In the genomic region with DNA sequence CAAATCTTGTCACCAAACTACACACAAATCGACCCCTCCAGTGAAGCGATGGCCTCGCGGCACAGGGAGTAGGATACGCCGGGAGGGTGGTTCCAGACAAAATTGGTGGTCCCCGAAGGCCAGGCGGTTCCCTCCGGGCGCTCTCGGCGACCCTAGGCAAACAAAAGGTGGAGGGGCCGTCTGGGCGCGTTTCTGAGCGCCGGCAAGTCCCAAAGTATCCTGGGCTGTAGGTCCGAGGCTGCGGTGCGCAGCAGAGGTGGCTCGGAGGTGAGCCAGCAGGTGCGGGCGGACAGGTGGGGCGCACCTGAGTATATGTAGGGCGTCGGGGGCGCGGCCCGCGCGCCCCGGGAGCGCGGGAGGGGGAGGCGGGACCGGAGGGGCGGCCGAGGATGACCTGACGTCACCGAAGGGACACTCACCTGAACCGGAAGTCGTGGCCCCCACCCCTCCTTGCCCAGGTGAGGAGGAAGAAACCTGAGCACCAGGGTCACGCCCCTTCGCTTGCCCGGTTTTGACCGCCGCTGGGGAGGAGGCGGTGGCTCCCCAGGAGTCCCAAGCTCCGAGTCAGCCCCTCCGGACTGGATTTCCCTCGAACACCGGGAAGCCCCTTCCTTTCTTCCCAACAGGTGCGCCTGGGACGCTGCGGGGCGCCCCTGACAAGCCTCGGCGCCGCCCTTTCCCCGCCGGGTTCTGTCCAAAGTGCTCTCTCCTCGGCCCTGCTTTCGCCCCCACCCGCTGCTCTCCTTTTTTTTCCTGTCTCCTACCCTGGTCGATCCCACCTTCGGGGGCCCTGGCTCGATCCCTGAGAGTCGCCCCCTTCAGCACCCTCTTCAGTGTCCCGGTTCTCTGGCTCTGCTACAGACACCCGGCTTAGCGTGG, we compare ENCODE assay signal across 1 cellular context.
TF ChIP-seq lines count a peak whose summit lies in the region.

A gene with protein sequence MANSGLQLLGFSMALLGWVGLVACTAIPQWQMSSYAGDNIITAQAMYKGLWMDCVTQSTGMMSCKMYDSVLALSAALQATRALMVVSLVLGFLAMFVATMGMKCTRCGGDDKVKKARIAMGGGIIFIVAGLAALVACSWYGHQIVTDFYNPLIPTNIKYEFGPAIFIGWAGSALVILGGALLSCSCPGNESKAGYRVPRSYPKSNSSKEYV (minus strand): TSS at position 287 of the 879 bp plus-strand sequence. CDS start 435 bp downstream, outside the sequence.

TF ChIP-seq in K562, 482 proteins besides CTCF, POLR2A, EP300 and RAD21 (continued from another document):
- TF ChIP-seq, protein P1, sequence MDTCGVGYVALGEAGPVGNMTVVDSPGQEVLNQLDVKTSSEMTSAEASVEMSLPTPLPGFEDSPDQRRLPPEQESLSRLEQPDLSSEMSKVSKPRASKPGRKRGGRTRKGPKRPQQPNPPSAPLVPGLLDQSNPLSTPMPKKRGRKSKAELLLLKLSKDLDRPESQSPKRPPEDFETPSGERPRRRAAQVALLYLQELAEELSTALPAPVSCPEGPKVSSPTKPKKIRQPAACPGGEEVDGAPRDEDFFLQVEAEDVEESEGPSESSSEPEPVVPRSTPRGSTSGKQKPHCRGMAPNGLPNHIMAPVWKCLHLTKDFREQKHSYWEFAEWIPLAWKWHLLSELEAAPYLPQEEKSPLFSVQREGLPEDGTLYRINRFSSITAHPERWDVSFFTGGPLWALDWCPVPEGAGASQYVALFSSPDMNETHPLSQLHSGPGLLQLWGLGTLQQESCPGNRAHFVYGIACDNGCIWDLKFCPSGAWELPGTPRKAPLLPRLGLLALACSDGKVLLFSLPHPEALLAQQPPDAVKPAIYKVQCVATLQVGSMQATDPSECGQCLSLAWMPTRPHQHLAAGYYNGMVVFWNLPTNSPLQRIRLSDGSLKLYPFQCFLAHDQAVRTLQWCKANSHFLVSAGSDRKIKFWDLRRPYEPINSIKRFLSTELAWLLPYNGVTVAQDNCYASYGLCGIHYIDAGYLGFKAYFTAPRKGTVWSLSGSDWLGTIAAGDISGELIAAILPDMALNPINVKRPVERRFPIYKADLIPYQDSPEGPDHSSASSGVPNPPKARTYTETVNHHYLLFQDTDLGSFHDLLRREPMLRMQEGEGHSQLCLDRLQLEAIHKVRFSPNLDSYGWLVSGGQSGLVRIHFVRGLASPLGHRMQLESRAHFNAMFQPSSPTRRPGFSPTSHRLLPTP (IDR thresholded peaks at IDR 0.05; ENCODE audit: borderline replicate concordance, extremely low read depth, insufficient read length): no peak
- no peak for TF ChIP-seq ZNF124 (CRISPR knock-in tag; IDR thresholded peaks at IDR 0.05)
- TF ChIP-seq RUNX1 (IDR thresholded peaks at IDR 0.05; ENCODE audit: low read depth): no peak
- no peak for TF ChIP-seq RBM17 (IDR thresholded peaks at IDR 0.05; ENCODE audit: borderline replicate concordance, low read depth, low read length)
- no peak for TF ChIP-seq SUPT5H (IDR thresholded peaks at IDR 0.05)
- TF ChIP-seq, protein P2, sequence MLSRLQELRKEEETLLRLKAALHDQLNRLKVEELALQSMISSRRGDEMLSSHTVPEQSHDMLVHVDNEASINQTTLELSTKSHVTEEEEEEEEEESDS (CRISPR knock-in tag; IDR thresholded peaks at IDR 0.05): no peak
- TF ChIP-seq KDM5B (IDR thresholded peaks at IDR 0.05; ENCODE audit: insufficient replicate concordance, low read depth, low read length): no peak
- TF ChIP-seq HNRNPH1 (optimal IDR thresholded peaks at IDR 0.05; ENCODE audit: low read depth, low read length): no peak
- no peak for TF ChIP-seq HDAC2 (IDR thresholded peaks at IDR 0.05)
- TF ChIP-seq ZNF445 (CRISPR knock-in tag; IDR thresholded peaks at IDR 0.05; ENCODE audit: low read depth): no peak
- no peak for TF ChIP-seq ADNP (tag; IDR thresholded peaks at IDR 0.05)
- TF ChIP-seq BDP1 (IDR thresholded peaks at IDR 0.05; ENCODE audit: insufficient read depth, insufficient read length): no peak
- no peak for TF ChIP-seq ZNF212 (CRISPR knock-in tag; IDR thresholded peaks at IDR 0.05)
- no peak for TF ChIP-seq BCL6 (CRISPR knock-in tag; IDR thresholded peaks at IDR 0.05)
- TF ChIP-seq TEAD1 (CRISPR knock-in tag; IDR thresholded peaks at IDR 0.05): no peak
- TF ChIP-seq ZZZ3 (IDR thresholded peaks at IDR 0.05): no peak
- no peak for TF ChIP-seq POLR2AphosphoS2 (IDR thresholded peaks at IDR 0.05; ENCODE audit: low read length)
- no peak for TF ChIP-seq ZNF41 (CRISPR knock-in tag; conservative IDR thresholded peaks at IDR 0.05)
- TF ChIP-seq, protein P3, sequence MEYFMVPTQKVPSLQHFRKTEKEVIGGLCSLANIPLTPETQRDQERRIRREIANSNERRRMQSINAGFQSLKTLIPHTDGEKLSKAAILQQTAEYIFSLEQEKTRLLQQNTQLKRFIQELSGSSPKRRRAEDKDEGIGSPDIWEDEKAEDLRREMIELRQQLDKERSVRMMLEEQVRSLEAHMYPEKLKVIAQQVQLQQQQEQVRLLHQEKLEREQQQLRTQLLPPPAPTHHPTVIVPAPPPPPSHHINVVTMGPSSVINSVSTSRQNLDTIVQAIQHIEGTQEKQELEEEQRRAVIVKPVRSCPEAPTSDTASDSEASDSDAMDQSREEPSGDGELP (CRISPR knock-in tag; IDR thresholded peaks at IDR 0.05; ENCODE audit: borderline replicate concordance): peak; percentile 10; the same call in 1 of the 2 replicates
- TF ChIP-seq ZBTB1 (CRISPR knock-in tag; IDR thresholded peaks at IDR 0.05; ENCODE audit: borderline replicate concordance, low read depth): 0 out of 2 replicates have a peak, but pooled peaks have one; percentile 35
- no peak for TF ChIP-seq NFATC3 (IDR thresholded peaks at IDR 0.05)
- TF ChIP-seq, protein P4, sequence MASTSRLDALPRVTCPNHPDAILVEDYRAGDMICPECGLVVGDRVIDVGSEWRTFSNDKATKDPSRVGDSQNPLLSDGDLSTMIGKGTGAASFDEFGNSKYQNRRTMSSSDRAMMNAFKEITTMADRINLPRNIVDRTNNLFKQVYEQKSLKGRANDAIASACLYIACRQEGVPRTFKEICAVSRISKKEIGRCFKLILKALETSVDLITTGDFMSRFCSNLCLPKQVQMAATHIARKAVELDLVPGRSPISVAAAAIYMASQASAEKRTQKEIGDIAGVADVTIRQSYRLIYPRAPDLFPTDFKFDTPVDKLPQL (IDR thresholded peaks at IDR 0.05; ENCODE audit: extremely low read depth, insufficient read length): no peak
- no peak for TF ChIP-seq KLF1 (tag; IDR thresholded peaks at IDR 0.05)
- TF ChIP-seq POLR2G (IDR thresholded peaks at IDR 0.05; ENCODE audit: low read depth, low read length): peak; percentile 50
- no peak for TF ChIP-seq ELF2 (CRISPR knock-in tag; IDR thresholded peaks at IDR 0.05)
- no peak for TF ChIP-seq ZKSCAN8 (CRISPR knock-in tag; IDR thresholded peaks at IDR 0.05)
- TF ChIP-seq, protein P5, sequence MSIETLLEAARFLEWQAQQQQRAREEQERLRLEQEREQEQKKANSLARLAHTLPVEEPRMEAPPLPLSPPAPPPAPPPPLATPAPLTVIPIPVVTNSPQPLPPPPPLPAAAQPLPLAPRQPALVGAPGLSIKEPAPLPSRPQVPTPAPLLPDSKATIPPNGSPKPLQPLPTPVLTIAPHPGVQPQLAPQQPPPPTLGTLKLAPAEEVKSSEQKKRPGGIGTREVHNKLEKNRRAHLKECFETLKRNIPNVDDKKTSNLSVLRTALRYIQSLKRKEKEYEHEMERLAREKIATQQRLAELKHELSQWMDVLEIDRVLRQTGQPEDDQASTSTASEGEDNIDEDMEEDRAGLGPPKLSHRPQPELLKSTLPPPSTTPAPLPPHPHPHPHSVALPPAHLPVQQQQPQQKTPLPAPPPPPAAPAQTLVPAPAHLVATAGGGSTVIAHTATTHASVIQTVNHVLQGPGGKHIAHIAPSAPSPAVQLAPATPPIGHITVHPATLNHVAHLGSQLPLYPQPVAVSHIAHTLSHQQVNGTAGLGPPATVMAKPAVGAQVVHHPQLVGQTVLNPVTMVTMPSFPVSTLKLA (conservative IDR thresholded peaks at IDR 0.05): 0 out of 4 replicates have a peak, but pooled peaks of 1 of the 2 experiments have one; percentile 9
- TF ChIP-seq ZBTB17 (CRISPR knock-in tag; IDR thresholded peaks at IDR 0.05): no peak
- no peak for TF ChIP-seq HDGF (IDR thresholded peaks at IDR 0.05)
- no peak for TF ChIP-seq SAFB (IDR thresholded peaks at IDR 0.05; ENCODE audit: borderline replicate concordance, low read depth, low read length)
- no peak for TF ChIP-seq ZFX (CRISPR knock-in tag; IDR thresholded peaks at IDR 0.05)
- TF ChIP-seq TCFL5 (CRISPR knock-in tag; conservative IDR thresholded peaks at IDR 0.05): no peak
- TF ChIP-seq, protein P6, sequence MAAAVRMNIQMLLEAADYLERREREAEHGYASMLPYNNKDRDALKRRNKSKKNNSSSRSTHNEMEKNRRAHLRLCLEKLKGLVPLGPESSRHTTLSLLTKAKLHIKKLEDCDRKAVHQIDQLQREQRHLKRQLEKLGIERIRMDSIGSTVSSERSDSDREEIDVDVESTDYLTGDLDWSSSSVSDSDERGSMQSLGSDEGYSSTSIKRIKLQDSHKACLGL (CRISPR knock-in tag; IDR thresholded peaks at IDR 0.05; ENCODE audit: borderline replicate concordance, poor library complexity, severe bottlenecking): no peak
- TF ChIP-seq ZBTB7A (IDR thresholded peaks at IDR 0.05; ENCODE audit: borderline replicate concordance, control insufficient read depth, low read depth, low read length): 0 out of 2 replicates have a peak, but pooled peaks have one; percentile 13
- TF ChIP-seq KDM2B (CRISPR knock-in tag; IDR thresholded peaks at IDR 0.05): no peak
- no peak for TF ChIP-seq SOX6 (IDR thresholded peaks at IDR 0.05)
- TF ChIP-seq, protein P7, sequence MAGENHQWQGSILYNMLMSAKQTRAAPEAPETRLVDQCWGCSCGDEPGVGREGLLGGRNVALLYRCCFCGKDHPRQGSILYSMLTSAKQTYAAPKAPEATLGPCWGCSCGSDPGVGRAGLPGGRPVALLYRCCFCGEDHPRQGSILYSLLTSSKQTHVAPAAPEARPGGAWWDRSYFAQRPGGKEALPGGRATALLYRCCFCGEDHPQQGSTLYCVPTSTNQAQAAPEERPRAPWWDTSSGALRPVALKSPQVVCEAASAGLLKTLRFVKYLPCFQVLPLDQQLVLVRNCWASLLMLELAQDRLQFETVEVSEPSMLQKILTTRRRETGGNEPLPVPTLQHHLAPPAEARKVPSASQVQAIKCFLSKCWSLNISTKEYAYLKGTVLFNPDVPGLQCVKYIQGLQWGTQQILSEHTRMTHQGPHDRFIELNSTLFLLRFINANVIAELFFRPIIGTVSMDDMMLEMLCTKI (IDR thresholded peaks at IDR 0.05; ENCODE audit: partially characterized antibody): no peak
- TF ChIP-seq, protein P8, sequence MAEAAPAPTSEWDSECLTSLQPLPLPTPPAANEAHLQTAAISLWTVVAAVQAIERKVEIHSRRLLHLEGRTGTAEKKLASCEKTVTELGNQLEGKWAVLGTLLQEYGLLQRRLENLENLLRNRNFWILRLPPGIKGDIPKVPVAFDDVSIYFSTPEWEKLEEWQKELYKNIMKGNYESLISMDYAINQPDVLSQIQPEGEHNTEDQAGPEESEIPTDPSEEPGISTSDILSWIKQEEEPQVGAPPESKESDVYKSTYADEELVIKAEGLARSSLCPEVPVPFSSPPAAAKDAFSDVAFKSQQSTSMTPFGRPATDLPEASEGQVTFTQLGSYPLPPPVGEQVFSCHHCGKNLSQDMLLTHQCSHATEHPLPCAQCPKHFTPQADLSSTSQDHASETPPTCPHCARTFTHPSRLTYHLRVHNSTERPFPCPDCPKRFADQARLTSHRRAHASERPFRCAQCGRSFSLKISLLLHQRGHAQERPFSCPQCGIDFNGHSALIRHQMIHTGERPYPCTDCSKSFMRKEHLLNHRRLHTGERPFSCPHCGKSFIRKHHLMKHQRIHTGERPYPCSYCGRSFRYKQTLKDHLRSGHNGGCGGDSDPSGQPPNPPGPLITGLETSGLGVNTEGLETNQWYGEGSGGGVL (CRISPR knock-in tag; IDR thresholded peaks at IDR 0.05): no peak
- no peak for TF ChIP-seq ZNF695 (CRISPR knock-in tag; IDR thresholded peaks at IDR 0.05)
- TF ChIP-seq FIP1L1 (IDR thresholded peaks at IDR 0.05; ENCODE audit: low read depth, low read length, poor library complexity, severe bottlenecking): no peak
- TF ChIP-seq PRPF4 (IDR thresholded peaks at IDR 0.05; ENCODE audit: insufficient read depth, low read depth, low read length, poor library complexity, severe bottlenecking): no peak
- TF ChIP-seq MTA2 (IDR thresholded peaks at IDR 0.05; ENCODE audit: low read depth): no peak
- TF ChIP-seq, protein P9, sequence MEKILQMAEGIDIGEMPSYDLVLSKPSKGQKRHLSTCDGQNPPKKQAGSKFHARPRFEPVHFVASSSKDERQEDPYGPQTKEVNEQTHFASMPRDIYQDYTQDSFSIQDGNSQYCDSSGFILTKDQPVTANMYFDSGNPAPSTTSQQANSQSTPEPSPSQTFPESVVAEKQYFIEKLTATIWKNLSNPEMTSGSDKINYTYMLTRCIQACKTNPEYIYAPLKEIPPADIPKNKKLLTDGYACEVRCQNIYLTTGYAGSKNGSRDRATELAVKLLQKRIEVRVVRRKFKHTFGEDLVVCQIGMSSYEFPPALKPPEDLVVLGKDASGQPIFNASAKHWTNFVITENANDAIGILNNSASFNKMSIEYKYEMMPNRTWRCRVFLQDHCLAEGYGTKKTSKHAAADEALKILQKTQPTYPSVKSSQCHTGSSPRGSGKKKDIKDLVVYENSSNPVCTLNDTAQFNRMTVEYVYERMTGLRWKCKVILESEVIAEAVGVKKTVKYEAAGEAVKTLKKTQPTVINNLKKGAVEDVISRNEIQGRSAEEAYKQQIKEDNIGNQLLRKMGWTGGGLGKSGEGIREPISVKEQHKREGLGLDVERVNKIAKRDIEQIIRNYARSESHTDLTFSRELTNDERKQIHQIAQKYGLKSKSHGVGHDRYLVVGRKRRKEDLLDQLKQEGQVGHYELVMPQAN (IDR thresholded peaks at IDR 0.05; ENCODE audit: borderline replicate concordance): no peak
- no peak for TF ChIP-seq NFIC (IDR thresholded peaks at IDR 0.05)
- TF ChIP-seq ZBED1 (IDR thresholded peaks at IDR 0.05): no peak
- no peak for TF ChIP-seq THRAP3 (IDR thresholded peaks at IDR 0.05; ENCODE audit: borderline replicate concordance)
- no peak for TF ChIP-seq ZNF77 (CRISPR knock-in tag; IDR thresholded peaks at IDR 0.05)
- TF ChIP-seq ZEB2 (IDR thresholded peaks at IDR 0.05): peak; percentile 73
